Comparison of ENCODE assay signal across 8 cellular contexts in genomic region chr7:100867040-100867795, GRCh38. TPM values are rescaled to one million over a fixed set of nuclear protein-coding genes. Genes with fewer than 3 reads are reported as not detected.
A peak's percentile ranks its signal among the peaks of the same experiment; 100 is the strongest.
DNase-seq lines count a peak whose midpoint lies in the region; TF ChIP-seq lines count a peak whose summit lies in the region.

A gene with protein sequence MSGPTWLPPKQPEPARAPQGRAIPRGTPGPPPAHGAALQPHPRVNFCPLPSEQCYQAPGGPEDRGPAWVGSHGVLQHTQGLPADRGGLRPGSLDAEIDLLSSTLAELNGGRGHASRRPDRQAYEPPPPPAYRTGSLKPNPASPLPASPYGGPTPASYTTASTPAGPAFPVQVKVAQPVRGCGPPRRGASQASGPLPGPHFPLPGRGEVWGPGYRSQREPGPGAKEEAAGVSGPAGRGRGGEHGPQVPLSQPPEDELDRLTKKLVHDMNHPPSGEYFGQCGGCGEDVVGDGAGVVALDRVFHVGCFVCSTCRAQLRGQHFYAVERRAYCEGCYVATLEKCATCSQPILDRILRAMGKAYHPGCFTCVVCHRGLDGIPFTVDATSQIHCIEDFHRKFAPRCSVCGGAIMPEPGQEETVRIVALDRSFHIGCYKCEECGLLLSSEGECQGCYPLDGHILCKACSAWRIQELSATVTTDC (plus strand): TSS chr7:100867387. CDS start chr7:100867498, 111 bp downstream.

- POLR2A ChIA-PET in BJ (lab: Charles Lee): interaction anchor here (0.5 to 0.8 kb wide), 2 partner anchors 23 to 24 kb away, joined by 3 to 6 read pairs; partner anchors contain the start of gene UFSP1

- no peaks in the 10 kb centered on the region for H3K9me3 ChIP-seq in transverse colon

- CTCF ChIA-PET in BJ (lab: Yijun Ruan, JAX): interaction anchor here (0.8 to 2.0 kb wide), 3 partner anchors 15 to 162 kb away, joined by 3 to 5 read pairs (median 3); partner anchors contain the start of genes POP7 and SLC12A9

- H3K27me3 Mint-ChIP-seq in activated naive CD8-positive, alpha-beta T cell treated with anti-CD3 and anti-CD28 coated beads for 36 hours: no peaks in the 10 kb centered on the region

- H3K4me1 ChIP-seq in transverse colon: peaks cover 11 to 39% (median 34%) of the 10 kb centered on the region in 4 donors

- in situ Hi-C loops in transverse colon (cut with MboI; ENCODE audit: low pct_ligation_motif_present in 1 of 4, low pct_unique_long_range_greater_than_20kb in 1 of 4, low sequenced_read_pairs in 3 of 4): loop anchor here in 1 of 4 donors (25.0 kb wide), 1 partner anchor 155 kb away; the partner anchor contains the start of genes EPO and POP7

- H3K36me3 Mint-ChIP-seq in activated naive CD8-positive, alpha-beta T cell treated with anti-CD3 and anti-CD28 coated beads for 36 hours: peaks cover 13% of the 10 kb centered on the region

- H3K36me3 ChIP-seq in BJ (ENCODE audit: control insufficient read depth, insufficient read depth, low read length) (peaks cover 24% of the 10 kb centered on the region), transverse colon (peaks cover 0 to under 1% (median 0%) of the 10 kb centered on the region in 4 donors)

- H3K27me3 ChIP-seq in BJ (ENCODE audit: control insufficient read depth, insufficient read depth, low read length): no peaks in the 10 kb centered on the region
- H3K27me3 ChIP-seq in transverse colon: no peaks in the 10 kb centered on the region

- no peak for TF ChIP-seq POLR2A in transverse colon (IDR thresholded peaks at IDR 0.05)

- peak within 1 kb of the TSS; percentile 97 for H3K4me3 Mint-ChIP-seq in activated naive CD8-positive, alpha-beta T cell treated with anti-CD3 and anti-CD28 coated beads for 36 hours

- peak; percentile 65 for DNase-seq in BJ (ENCODE audit: low read depth)
- DNase-seq in H4 (ENCODE audit: low spot score): peak; percentile 93
- peak; percentile 74 for DNase-seq in activated naive CD8-positive, alpha-beta T cell treated with anti-CD3 and anti-CD28 coated beads for 36 hours
- DNase-seq in glomerular endothelial cell (ENCODE audit: extremely low read depth, low read depth, low spot score): no peak
- peak; percentile 67 for DNase-seq in non-pigmented ciliary epithelial cell (ENCODE audit: low read depth)
- DNase-seq in transverse colon: peak; percentile 87
- no peak for DNase-seq in NCI-H1436 (lab: John Stamatoyannopoulos, UW)

- H3K27ac Mint-ChIP-seq in activated naive CD8-positive, alpha-beta T cell treated with anti-CD3 and anti-CD28 coated beads for 36 hours: peak within 1 kb of the TSS; percentile 98

- peak within 1 kb of the TSS; percentile 100 for H3K4me3 ChIP-seq in BJ (ENCODE audit: low read depth, low read length)
- peak within 1 kb of the TSS; percentile 67 to 74 (median 70) for H3K4me3 ChIP-seq in transverse colon

- WGBS in transverse colon (ENCODE audit: low coverage in 1 of 2), 2 donors: 2% methylated on average over 11 to 36 of the region's 44 CpGs

- peak within 1 kb of the TSS; percentile 92 to 97 (median 96) for H3K27ac ChIP-seq in transverse colon

- H3K9me3 Mint-ChIP-seq in activated naive CD8-positive, alpha-beta T cell treated with anti-CD3 and anti-CD28 coated beads for 36 hours: no peaks in the 10 kb centered on the region

- intact Hi-C loops in transverse colon (cut with DNase I; ENCODE audit: low total_unique reads): no loop called here

- TF ChIP-seq CTCF in BJ (IDR thresholded peaks at IDR 0.05; ENCODE audit: insufficient read depth, low read depth, low read length): no peak
- no peak for TF ChIP-seq CTCF in transverse colon (IDR thresholded peaks at IDR 0.05)

- TF ChIP-seq EP300 in transverse colon (IDR thresholded peaks at IDR 0.05; ENCODE audit: low read depth): no peak

- H3K4me1 Mint-ChIP-seq in activated naive CD8-positive, alpha-beta T cell treated with anti-CD3 and anti-CD28 coated beads for 36 hours: peaks cover 18% of the 10 kb centered on the region

TF ChIP-seq in PFSK-1, 5 proteins besides CTCF, POLR2A, EP300 and RAD21:
- no peak for TF ChIP-seq TAF1 (IDR thresholded peaks at IDR 0.05; ENCODE audit: borderline replicate concordance, insufficient read depth, low read length)
- TF ChIP-seq POLR2AphosphoS5 (IDR thresholded peaks at IDR 0.05; ENCODE audit: low read depth, low read length): peak; percentile 28; the same call in 1 of the 2 replicates
- no peak for TF ChIP-seq FOXP2 (optimal IDR thresholded peaks at IDR 0.05; ENCODE audit: borderline replicate concordance, extremely low read depth, extremely low read length, insufficient read depth)
- no peak for TF ChIP-seq SIN3A (IDR thresholded peaks at IDR 0.05; ENCODE audit: borderline replicate concordance, insufficient read depth, low read length)
- TF ChIP-seq, protein P1, sequence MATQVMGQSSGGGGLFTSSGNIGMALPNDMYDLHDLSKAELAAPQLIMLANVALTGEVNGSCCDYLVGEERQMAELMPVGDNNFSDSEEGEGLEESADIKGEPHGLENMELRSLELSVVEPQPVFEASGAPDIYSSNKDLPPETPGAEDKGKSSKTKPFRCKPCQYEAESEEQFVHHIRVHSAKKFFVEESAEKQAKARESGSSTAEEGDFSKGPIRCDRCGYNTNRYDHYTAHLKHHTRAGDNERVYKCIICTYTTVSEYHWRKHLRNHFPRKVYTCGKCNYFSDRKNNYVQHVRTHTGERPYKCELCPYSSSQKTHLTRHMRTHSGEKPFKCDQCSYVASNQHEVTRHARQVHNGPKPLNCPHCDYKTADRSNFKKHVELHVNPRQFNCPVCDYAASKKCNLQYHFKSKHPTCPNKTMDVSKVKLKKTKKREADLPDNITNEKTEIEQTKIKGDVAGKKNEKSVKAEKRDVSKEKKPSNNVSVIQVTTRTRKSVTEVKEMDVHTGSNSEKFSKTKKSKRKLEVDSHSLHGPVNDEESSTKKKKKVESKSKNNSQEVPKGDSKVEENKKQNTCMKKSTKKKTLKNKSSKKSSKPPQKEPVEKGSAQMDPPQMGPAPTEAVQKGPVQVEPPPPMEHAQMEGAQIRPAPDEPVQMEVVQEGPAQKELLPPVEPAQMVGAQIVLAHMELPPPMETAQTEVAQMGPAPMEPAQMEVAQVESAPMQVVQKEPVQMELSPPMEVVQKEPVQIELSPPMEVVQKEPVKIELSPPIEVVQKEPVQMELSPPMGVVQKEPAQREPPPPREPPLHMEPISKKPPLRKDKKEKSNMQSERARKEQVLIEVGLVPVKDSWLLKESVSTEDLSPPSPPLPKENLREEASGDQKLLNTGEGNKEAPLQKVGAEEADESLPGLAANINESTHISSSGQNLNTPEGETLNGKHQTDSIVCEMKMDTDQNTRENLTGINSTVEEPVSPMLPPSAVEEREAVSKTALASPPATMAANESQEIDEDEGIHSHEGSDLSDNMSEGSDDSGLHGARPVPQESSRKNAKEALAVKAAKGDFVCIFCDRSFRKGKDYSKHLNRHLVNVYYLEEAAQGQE (IDR thresholded peaks at IDR 0.05; ENCODE audit: insufficient read depth in 1 of 2, low read depth in 2 of 2, low read length in 2 of 2): no peak

RNA-seq across cellular contexts. Expression of the gene that starts here (rescaled TPM):
- 70.3 and 105 TPM in 2 replicates for polyA plus RNA-seq in BJ (2011; rRNA removed)
- 31.9 and 48.3 TPM in 2 replicates for polyA minus RNA-seq in BJ (2011; rRNA and poly(A)+ RNA removed)
- 78.5 and 95.5 TPM in 2 replicates for total RNA-seq in H4 (2014; rRNA removed; shearing (Covaris generic))
- polyA plus RNA-seq in PFSK-1 (2012; ENCODE audit: insufficient read length, low read depth): 43.0 TPM
- 10 to 100 TPM; 44.2 to 45.1 TPM for total RNA-seq in activated naive CD8-positive, alpha-beta T cell treated with anti-CD3 and anti-CD28 coated beads for 36 hours
- total RNA-seq in glomerular endothelial cell (73.7 and 99.9 TPM in 2 replicates), transverse colon (10 to 100 TPM; 10.9 to 24.3 (median 21.2) TPM)

Comparison
In these comparisons a context has a peak if more than half of its experiments do, and no peak if none do; other contexts are left out.
1. DNase-seq: peak in BJ (single experiment), H4 (single experiment), activated naive CD8-positive, alpha-beta T cell treated with anti-CD3 and anti-CD28 coated beads for 36 hours (single experiment), non-pigmented ciliary epithelial cell (single experiment) and transverse colon (single experiment); none in glomerular endothelial cell (single experiment) and NCI-H1436 (single experiment).